ENCODE assay signal across 12 cellular contexts in the genomic region with DNA sequence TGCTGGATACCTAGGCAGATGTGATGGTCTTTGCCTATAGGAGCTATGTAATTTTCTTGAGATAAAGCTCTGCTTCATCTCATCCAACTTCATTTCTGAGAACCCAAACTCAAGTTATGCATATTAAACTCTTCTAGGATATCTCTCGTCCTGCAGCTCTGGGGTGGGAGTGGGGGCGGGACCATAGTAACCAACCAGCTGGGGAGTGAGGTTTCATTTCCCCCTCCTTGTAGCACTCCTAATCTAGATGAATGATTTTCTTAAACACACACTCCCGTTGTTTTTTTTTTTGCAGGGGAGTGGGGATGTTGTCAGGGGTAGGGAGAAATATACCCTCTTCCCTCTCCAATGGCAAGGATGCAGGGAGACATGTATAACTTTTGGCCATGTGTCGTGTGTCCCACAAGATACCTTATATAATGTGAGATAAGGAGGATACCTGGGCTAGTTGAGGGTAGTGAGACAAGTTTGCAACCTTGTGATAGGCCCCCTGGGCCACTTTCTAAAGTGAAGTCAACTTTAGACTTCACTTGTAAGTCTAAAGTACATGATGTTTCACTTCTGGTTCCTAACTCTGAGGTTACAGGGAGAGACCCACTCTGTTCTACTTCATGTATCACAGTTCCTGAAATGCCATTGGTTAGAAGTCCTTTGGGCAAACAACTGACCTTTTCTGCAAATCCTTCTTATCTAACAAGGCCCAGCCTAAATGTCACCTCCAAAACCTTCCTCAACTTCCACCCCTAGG.
DNase-seq lines count a peak whose midpoint lies in the region; ATAC-seq and TF ChIP-seq lines count a peak whose summit lies in the region.
"Had no signal": no experiment of that assay in that cellular context is flagged by ENCODE, and none has a peak within 500 bp of the region (broad histone marks: within the 10 kb centered on the region; RNA-seq: fewer than 3 reads in every experiment).

No MANE protein-coding gene starts in this region.

- no peaks in the 10 kb centered on the region for H4K20me1 ChIP-seq in MM.1S (ENCODE audit: insufficient read depth, low read length)

- TF ChIP-seq CTCF in MM.1S (IDR thresholded peaks at IDR 0.05; ENCODE audit: low read length) (no peak), nephron progenitor cell (IDR thresholded peaks at IDR 0.05) (no peak)

- no peaks in the 10 kb centered on the region for H3K79me2 ChIP-seq in MM.1S (ENCODE audit: low read length)

- peaks cover 11% of the 10 kb centered on the region for H3K4me1 ChIP-seq in MM.1S (ENCODE audit: low read length)

- no peak overlapping the region for H3K27ac ChIP-seq in MM.1S (ENCODE audit: low read length)
- H3K27ac ChIP-seq: SK-N-MC had no signal

- H3K36me3 Mint-ChIP-seq in nephron progenitor cell (ENCODE audit: low read depth), result peaks cover 7% of the 10 kb centered on the region

- H3K4me3 ChIP-seq in MM.1S (ENCODE audit: low read length), result no peak overlapping the region
- H3K4me3 ChIP-seq: SK-N-MC had no signal

- H3F3A ChIP-seq in MM.1S (ENCODE audit: insufficient read depth, low read length), result no peaks in the 10 kb centered on the region

- 0 out of 2 replicates have a peak overlapping the region, but pooled peaks have one; percentile 9 for H3K4me2 ChIP-seq in MM.1S (ENCODE audit: low read depth, low read length)

- no peaks in the 10 kb centered on the region for H3K9me2 ChIP-seq in MM.1S (replicated peaks; ENCODE audit: insufficient read depth, low read length)

- H3K27ac Mint-ChIP-seq in nephron progenitor cell, result peak overlapping the region; percentile 41
- H3K27ac Mint-ChIP-seq: natural killer cell had no signal

- no peak overlapping the region for H3K9ac ChIP-seq in MM.1S (ENCODE audit: low read length)

- peaks cover 16% of the 10 kb centered on the region for H3K9me3 Mint-ChIP-seq in nephron progenitor cell

- ATAC-seq in GM18868 (IDR thresholded peaks at IDR 0.05; ENCODE audit: unreplicated experiment), result peak; percentile 73
- ATAC-seq in HG02571 (IDR thresholded peaks at IDR 0.05; ENCODE audit: unreplicated experiment), result peak; percentile 61
- ATAC-seq in HG03097 (IDR thresholded peaks at IDR 0.05; ENCODE audit: low FRiP score, unreplicated experiment), result no peak
- ATAC-seq in HG03439 (IDR thresholded peaks at IDR 0.05; ENCODE audit: unreplicated experiment), result no peak
- ATAC-seq: natural killer cell had no signal

- no peaks in the 10 kb centered on the region for H3K9me3 ChIP-seq in MM.1S (replicated peaks; ENCODE audit: insufficient read depth, low read length)

- no peaks in the 10 kb centered on the region for H3K27me3 ChIP-seq in MM.1S (replicated peaks; ENCODE audit: insufficient read depth, low read length)

- no peak overlapping the region for H2AFZ ChIP-seq in MM.1S (ENCODE audit: low read length)

- DNase-seq in MM.1S (no peak), nephron progenitor cell (no peak), hypothalamus (lab: John Stamatoyannopoulos, UW) (no peak)
- DNase-seq in activated T-cell treated with anti-CD3 and anti-CD28 coated beads, Interleukin-2, amount 50 U/mL, for 1 hour, result no peak
- DNase-seq: activated CD4-positive, alpha-beta T cell treated with anti-CD3 and anti-CD28 coated beads, Interleukin-2, amount 50 U/mL, for 1 hour; natural killer cell; NCI-H2029 treated with DMSO at 0.1 percent for 48 hours had no signal

- no peaks in the 10 kb centered on the region for H3K36me3 ChIP-seq in MM.1S (replicated peaks; ENCODE audit: insufficient read depth, low read length)

- peaks cover 35% of the 10 kb centered on the region for H3K4me1 Mint-ChIP-seq in nephron progenitor cell
- H3K4me1 Mint-ChIP-seq: natural killer cell had no signal

- no peaks in the 10 kb centered on the region for H3K27me3 Mint-ChIP-seq in nephron progenitor cell (ENCODE audit: low read depth, poor library complexity)

- H3K4me3 Mint-ChIP-seq in nephron progenitor cell, result no peak overlapping the region
- H3K4me3 Mint-ChIP-seq: natural killer cell had no signal

Comparison
In these comparisons a context has a peak if more than half of its experiments do, and no peak if none do; other contexts are left out.
1. ATAC-seq: peak in GM18868 (single experiment) and HG02571 (single experiment); none in HG03097 (single experiment) and HG03439 (single experiment).